Comparison of ENCODE assay signal across 33 cellular contexts in the genomic region with DNA sequence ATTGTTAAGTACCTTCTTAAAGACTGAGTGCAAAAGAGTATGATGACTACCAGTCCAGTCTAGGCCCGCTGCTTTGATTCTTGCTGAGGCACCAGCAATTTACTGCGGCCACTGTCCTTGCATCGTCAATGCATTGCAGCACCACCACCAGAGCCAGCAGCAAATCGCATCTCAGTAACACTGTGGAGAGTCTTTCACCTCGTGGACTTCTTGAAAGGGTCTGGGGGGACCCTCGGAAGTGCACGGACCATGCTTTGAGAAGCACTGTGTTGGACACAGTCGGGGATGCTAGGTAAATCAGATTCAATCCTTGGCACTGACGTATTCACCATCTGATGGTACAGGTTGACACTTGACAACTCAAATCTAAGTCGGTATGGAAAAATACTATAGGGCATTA.
"Had no signal": no experiment of that assay in that cellular context is flagged by ENCODE, and none has a peak within 500 bp of the region (broad histone marks: within the 10 kb centered on the region; RNA-seq: fewer than 3 reads in every experiment).

No MANE protein-coding gene starts in this region.

- ATAC-seq: activated CD4-positive, CD25-positive, alpha-beta regulatory T cell treated with anti-CD3 and anti-CD28 coated beads, Interleukin-2, amount 50 U/mL, for 24 hours; activated CD8-positive, alpha-beta T cell treated with anti-CD3 and anti-CD28 coated beads for 36 hours; activated naive CD4-positive, alpha-beta T cell treated with anti-CD3 and anti-CD28 coated beads, Interleukin-2, amount 50 U/mL, for 72 hours; activated T-cell treated with anti-CD3 and anti-CD28 coated beads, Interleukin-2, amount 50 U/mL, for 4 hours; activated T-cell treated with anti-CD3 and anti-CD28 coated beads, Interleukin-2, amount 50 U/mL, for 72 hours; activated T-helper 17 cell treated with anti-CD3 and anti-CD28 coated beads, Interleukin-2, amount 50 U/mL, for 72 hours; body of pancreas; WTC11 had no signal

- H3K4me3 ChIP-seq: adrenal gland, body of pancreas, breast epithelium had no signal

- H3K36me3 ChIP-seq: adrenal gland, brain microvascular endothelial cell, breast epithelium, WERI-Rb-1 had no signal

- H3K27ac ChIP-seq: adrenal gland, body of pancreas, brain microvascular endothelial cell, breast epithelium, WERI-Rb-1 had no signal

- H3K27me3 ChIP-seq: adrenal gland, body of pancreas, brain microvascular endothelial cell, breast epithelium had no signal

- DNase-seq: activated CD4-positive, alpha-beta memory T cell treated with anti-CD3 and anti-CD28 coated beads for 36 hours; activated CD4-positive, alpha-beta T cell treated with anti-CD3 and anti-CD28 coated beads for 4 hours; activated CD4-positive, alpha-beta T cell treated with anti-CD3 and anti-CD28 coated beads, Interleukin-2, amount 10 ng/mL, durations not matched to agents 24 days and 14 days; activated CD4-positive, alpha-beta T cell treated with anti-CD3 and anti-CD28 coated beads, Interleukin-2, amount 50 U/mL, for 1 hour; activated CD4-positive, alpha-beta T cell treated with anti-CD3 and anti-CD28 coated beads, Interleukin-2, amount 50 U/mL, for 4 hours; activated CD4-positive, CD25-positive, alpha-beta regulatory T cell; activated CD8-positive, alpha-beta memory T cell treated with anti-CD3 and anti-CD28 coated beads, Interleukin-2, amount 50 U/mL, for 4 hours; activated CD8-positive, alpha-beta T cell treated with anti-CD3 and anti-CD28 coated beads for 36 hours; activated effector memory CD4-positive, alpha-beta T cell treated with anti-CD3 and anti-CD28 coated beads, Interleukin-2, amount 50 U/mL, for 16 hours; activated gamma-delta T cell treated with Interleukin-2 at 50 U/mL for 16 hours; activated naive CD4-positive, alpha-beta T cell; activated naive CD4-positive, alpha-beta T cell treated with anti-CD3 and anti-CD28 coated beads for 36 hours; activated naive CD4-positive, alpha-beta T cell treated with anti-CD3 and anti-CD28 coated beads, Interleukin-2, amount 50 U/mL, for 16 hours; activated naive CD8-positive, alpha-beta T cell treated with anti-CD3 and anti-CD28 coated beads for 36 hours; activated T-cell treated with anti-CD3 and anti-CD28 coated beads for 4 hours; activated T-cell treated with anti-CD3 and anti-CD28 coated beads, Interleukin-2, amount 50 U/mL, for 1 hour; activated T-cell treated with anti-CD3 and anti-CD28 coated beads, Interleukin-2, amount 50 U/mL, for 4 hours; activated T-cell treated with anti-CD3 and anti-CD28 coated beads, Interleukin-2, amount 50 U/mL, for 72 hours; adrenal gland; amniotic stem cell; aorta; body of pancreas; brain microvascular endothelial cell; central memory CD4-positive, alpha-beta T cell; T-helper 1 cell; T-helper 2 cell; T-helper 9 cell; WERI-Rb-1 had no signal

- H3K4me1 ChIP-seq: breast epithelium had no signal

- H3K9me3 ChIP-seq: adrenal gland, body of pancreas, breast epithelium had no signal
